In the genomic region with DNA sequence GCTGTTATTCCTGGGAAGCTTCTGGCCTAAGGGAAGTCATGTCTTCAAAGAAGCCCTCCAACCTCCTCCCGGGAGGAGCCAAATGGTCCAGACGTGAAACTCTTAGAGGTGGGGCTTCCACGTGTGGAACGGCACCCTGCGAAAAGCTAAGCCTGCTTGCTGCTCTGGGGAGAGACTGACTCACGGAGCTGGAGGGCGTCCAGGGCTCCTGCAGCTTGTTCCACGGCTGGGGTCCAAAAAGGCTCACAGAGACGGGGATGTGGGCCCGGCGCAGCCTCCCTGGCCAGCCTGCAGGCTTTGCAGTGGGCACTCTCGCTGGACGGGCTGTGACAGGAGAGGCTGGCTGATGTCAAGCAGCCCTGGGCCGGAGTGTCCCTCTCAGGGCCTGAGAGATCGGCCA, we compare ENCODE assay signal across 8 cellular contexts.
DNase-seq lines count a peak whose midpoint lies in the region; FAIRE-seq and TF ChIP-seq lines count a peak whose summit lies in the region.

No MANE protein-coding gene starts in this region.

- 25 to 63% (median 30%) methylated on average over 3 to 15 of the region's 15 CpGs for WGBS in adrenal gland, 4 donors

- no peaks in the 10 kb centered on the region for H3K27me3 ChIP-seq in adrenal gland
- H3K27me3 ChIP-seq in uterus, result no peaks in the 10 kb centered on the region

- H3K4me1 ChIP-seq in adrenal gland (replicated peaks in 1 of 2) (peaks cover 0 to 14% of the 10 kb centered on the region in 2 donors), uterus (no peaks in the 10 kb centered on the region)

- no peaks in the 10 kb centered on the region for H3K9me3 ChIP-seq in adrenal gland (replicated peaks in 1 of 3)
- no peaks in the 10 kb centered on the region for H3K9me3 ChIP-seq in uterus

- H3K36me3 ChIP-seq in adrenal gland (replicated peaks in 1 of 2), result peaks cover 0 to 8% of the 10 kb centered on the region in 2 donors
- H3K36me3 ChIP-seq in uterus, result no peaks in the 10 kb centered on the region

- DNase-seq in adrenal gland (peak; percentile 74 to 90 (median 87)), fibroblast of the conjunctiva (ENCODE audit: low read depth) (peak; percentile 84), mucosa of gallbladder (ENCODE audit: low spot score) (peak; percentile 57), uterus (peak; percentile 87 to 91), NK-92 (lab: John Stamatoyannopoulos, UW; ENCODE audit: unreplicated experiment) (no peak), NAMALWA (ENCODE audit: low spot score) (no peak), GM19239 (ENCODE audit: insufficient read length, low spot score) (no peak), activated gamma-delta T cell treated with Interleukin-2 at 50 U/mL for 16 hours (no peak)

- H3K27ac ChIP-seq in adrenal gland (peak overlapping the region in 3 of 5 donors; percentile 1 to 51 (median 30)), uterus (peak overlapping the region; percentile 15 to 56)

- TF ChIP-seq CTCF in adrenal gland (IDR thresholded peaks at IDR 0.05) (no peak), uterus (IDR thresholded peaks at IDR 0.05) (no peak)

- intact Hi-C loops in adrenal gland (cut with DNase I) (no loop called here), uterus (cut with DNase I; ENCODE audit: low total_unique reads) (no loop called here)

- H3K4me3 ChIP-seq in adrenal gland, result peak overlapping the region in 1 of 4 donors; percentile 11
- H3K4me3 ChIP-seq in uterus, result no peak overlapping the region

- TF ChIP-seq POLR2A in adrenal gland (IDR thresholded peaks at IDR 0.05) (no peak), uterus (IDR thresholded peaks at IDR 0.05) (no peak)

- FAIRE-seq in GM19239 (lab: Jason Lieb, UNC), result no peak

Comparison
In these comparisons a context has a peak if more than half of its experiments do, and no peak if none do; other contexts are left out.
1. DNase-seq: peak in adrenal gland (7 of 7), fibroblast of the conjunctiva (single experiment), mucosa of gallbladder (single experiment) and uterus (2 of 2); none in NK-92 (single experiment), NAMALWA (single experiment), GM19239 (single experiment) and activated gamma-delta T cell treated with Interleukin-2 at 50 U/mL for 16 hours (single experiment).